23 cellular contexts compared by ENCODE assay signal in the genomic region with DNA sequence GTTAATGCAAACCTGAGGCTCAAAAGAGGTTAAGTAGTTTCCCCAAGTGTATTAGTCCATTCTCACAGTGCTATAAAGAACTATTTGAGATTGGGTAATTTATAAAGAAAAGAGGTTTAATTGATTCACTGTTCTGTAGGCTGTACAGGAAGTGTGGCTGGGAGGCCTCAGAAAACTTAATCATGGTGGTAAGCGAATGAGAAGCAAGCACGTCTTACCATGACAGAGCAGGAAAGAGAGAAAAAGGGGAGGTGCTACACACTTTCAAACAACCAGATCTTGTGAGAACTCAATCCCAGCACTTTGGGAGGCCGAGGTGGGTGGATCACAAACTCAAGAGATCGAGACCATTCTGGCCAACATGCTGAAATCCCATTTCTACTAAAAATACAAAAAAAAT. TPM values are rescaled to one million over a fixed set of nuclear protein-coding genes. Genes with fewer than 3 reads are reported as not detected.
A peak's percentile ranks its signal among the peaks of the same experiment; 100 is the strongest.
DNase-seq lines count a peak whose midpoint lies in the region; ATAC-seq and TF ChIP-seq lines count a peak whose summit lies in the region.
"Had no signal": no experiment of that assay in that cellular context is flagged by ENCODE, and none has a peak within 500 bp of the region (broad histone marks: within the 10 kb centered on the region; RNA-seq: fewer than 3 reads in every experiment).

No MANE protein-coding gene starts in this region.

- no peak overlapping the region for H3K27ac Mint-ChIP-seq in activated CD8-positive, alpha-beta T cell treated with anti-CD3 and anti-CD28 coated beads for 36 hours
- H3K27ac Mint-ChIP-seq in activated CD8-positive, alpha-beta T cell treated with anti-CD3 and anti-CD28 coated beads, Interleukin-2, amount 10 ng/mL, durations not matched to agents 7 days and 5 days = no peak overlapping the region
- no peak overlapping the region for H3K27ac Mint-ChIP-seq in activated T-helper 17 cell treated with anti-CD3 and anti-CD28 coated beads, Interleukin-2, amount 50 U/mL, for 72 hours
- H3K27ac Mint-ChIP-seq: CD14-positive monocyte; CD4-positive, alpha-beta memory T cell; CD4-positive, CD25-positive, alpha-beta regulatory T cell; CD8-positive, alpha-beta memory T cell had no signal

- no peaks in the 10 kb centered on the region for H3K36me3 Mint-ChIP-seq in activated CD8-positive, alpha-beta T cell treated with anti-CD3 and anti-CD28 coated beads for 36 hours (ENCODE audit: low read depth)
- no peaks in the 10 kb centered on the region for H3K36me3 Mint-ChIP-seq in activated CD8-positive, alpha-beta T cell treated with anti-CD3 and anti-CD28 coated beads, Interleukin-2, amount 10 ng/mL, durations not matched to agents 7 days and 5 days (ENCODE audit: low read depth)
- H3K36me3 Mint-ChIP-seq in activated T-helper 17 cell treated with anti-CD3 and anti-CD28 coated beads, Interleukin-2, amount 50 U/mL, for 72 hours (ENCODE audit: low read depth) = no peaks in the 10 kb centered on the region
- H3K36me3 Mint-ChIP-seq: CD14-positive monocyte; CD4-positive, alpha-beta memory T cell; CD4-positive, CD25-positive, alpha-beta regulatory T cell; CD8-positive, alpha-beta memory T cell had no signal

- ATAC-seq in activated CD8-positive, alpha-beta T cell treated with anti-CD3 and anti-CD28 coated beads for 36 hours = peak; percentile 58
- no peak for ATAC-seq in activated CD8-positive, alpha-beta T cell treated with anti-CD3 and anti-CD28 coated beads, Interleukin-2, amount 10 ng/mL, durations not matched to agents 7 days and 5 days
- ATAC-seq in DND-41 (ENCODE audit: insufficient read depth, low read depth) = peak; percentile 62; the same call in 2 of the 3 replicates
- peak; percentile 69 for ATAC-seq in activated T-helper 17 cell treated with anti-CD3 and anti-CD28 coated beads, Interleukin-2, amount 50 U/mL, for 72 hours (replicated peaks)
- ATAC-seq in GM21529 (IDR thresholded peaks at IDR 0.05; ENCODE audit: unreplicated experiment) = no peak

- no peak overlapping the region for H3K9ac ChIP-seq in DND-41 (ENCODE audit: low read depth, low read length)
- H3K9ac ChIP-seq: BLaER1 had no signal

- H3K36me3 ChIP-seq in A673 (ENCODE audit: insufficient read depth, low read length, poor library complexity, severe bottlenecking) (no peaks in the 10 kb centered on the region), DND-41 (ENCODE audit: insufficient read depth, low read length) (no peaks in the 10 kb centered on the region)
- H3K36me3 ChIP-seq: BE2C, BLaER1 had no signal

- no peak overlapping the region for H3K4me3 Mint-ChIP-seq in activated CD8-positive, alpha-beta T cell treated with anti-CD3 and anti-CD28 coated beads for 36 hours
- no peak overlapping the region for H3K4me3 Mint-ChIP-seq in activated CD8-positive, alpha-beta T cell treated with anti-CD3 and anti-CD28 coated beads, Interleukin-2, amount 10 ng/mL, durations not matched to agents 7 days and 5 days
- no peak overlapping the region for H3K4me3 Mint-ChIP-seq in activated T-helper 17 cell treated with anti-CD3 and anti-CD28 coated beads, Interleukin-2, amount 50 U/mL, for 72 hours
- H3K4me3 Mint-ChIP-seq: CD14-positive monocyte; CD4-positive, alpha-beta memory T cell; CD4-positive, CD25-positive, alpha-beta regulatory T cell; CD8-positive, alpha-beta memory T cell had no signal

- TF ChIP-seq CTCF in activated CD8-positive, alpha-beta T cell treated with anti-CD3 and anti-CD28 coated beads for 36 hours (IDR thresholded peaks at IDR 0.05) = no peak
- TF ChIP-seq CTCF in A673 (conservative IDR thresholded peaks at IDR 0.05; ENCODE audit: low read depth, low read length) (no peak), DND-41 (IDR thresholded peaks at IDR 0.05; ENCODE audit: borderline replicate concordance, extremely low read depth, low read length, poor library complexity, severe bottlenecking) (no peak)

- POLR2A ChIA-PET in activated CD8-positive, alpha-beta T cell treated with anti-CD3 and anti-CD28 coated beads for 36 hours (lab: Charles Lee) = no interaction called here
- POLR2A ChIA-PET in activated CD8-positive, alpha-beta T cell treated with anti-CD3 and anti-CD28 coated beads, Interleukin-2, amount 10 ng/mL, durations not matched to agents 7 days and 5 days (lab: Charles Lee) = no interaction called here
- POLR2A ChIA-PET in A673 (lab: Charles Lee; ENCODE audit: low non-redundant PET) = no interaction called here

- no peaks in the 10 kb centered on the region for H3K9me3 Mint-ChIP-seq in activated CD8-positive, alpha-beta T cell treated with anti-CD3 and anti-CD28 coated beads for 36 hours
- H3K9me3 Mint-ChIP-seq in activated CD8-positive, alpha-beta T cell treated with anti-CD3 and anti-CD28 coated beads, Interleukin-2, amount 10 ng/mL, durations not matched to agents 7 days and 5 days (ENCODE audit: insufficient read depth) = no peaks in the 10 kb centered on the region
- H3K9me3 Mint-ChIP-seq in activated T-helper 17 cell treated with anti-CD3 and anti-CD28 coated beads, Interleukin-2, amount 50 U/mL, for 72 hours = no peaks in the 10 kb centered on the region

- intact Hi-C loops in activated CD8-positive, alpha-beta T cell treated with anti-CD3 and anti-CD28 coated beads for 36 hours (cut with micrococcal nuclease) = no loop called here
- intact Hi-C loops in A673 (cut with micrococcal nuclease; ENCODE audit: unreplicated experiment) = no loop called here

- BruUV-seq in A673 (replicated peaks; lab: Mats Ljungman, UMichigan) = no TSS peak

- no peak overlapping the region for H2AFZ ChIP-seq in DND-41 (ENCODE audit: low read depth, low read length)

- H3K4me1 Mint-ChIP-seq in activated CD8-positive, alpha-beta T cell treated with anti-CD3 and anti-CD28 coated beads for 36 hours (ENCODE audit: low read depth) = peaks cover 15% of the 10 kb centered on the region
- H3K4me1 Mint-ChIP-seq in activated CD8-positive, alpha-beta T cell treated with anti-CD3 and anti-CD28 coated beads, Interleukin-2, amount 10 ng/mL, durations not matched to agents 7 days and 5 days (ENCODE audit: low read depth) = peaks cover 11% of the 10 kb centered on the region
- H3K4me1 Mint-ChIP-seq in activated T-helper 17 cell treated with anti-CD3 and anti-CD28 coated beads, Interleukin-2, amount 50 U/mL, for 72 hours = peaks cover 8% of the 10 kb centered on the region

- H3K4me2 ChIP-seq in DND-41 (ENCODE audit: insufficient read depth, low read length) = no peak overlapping the region
- H3K4me2 ChIP-seq: BLaER1 had no signal

- no peaks in the 10 kb centered on the region for H4K20me1 ChIP-seq in DND-41 (ENCODE audit: insufficient read depth, low read length)
- H4K20me1 ChIP-seq: BLaER1 had no signal

- CTCF ChIA-PET in activated CD8-positive, alpha-beta T cell treated with anti-CD3 and anti-CD28 coated beads for 36 hours (lab: Charles Lee) = no interaction called here
- CTCF ChIA-PET in activated CD8-positive, alpha-beta T cell treated with anti-CD3 and anti-CD28 coated beads, Interleukin-2, amount 10 ng/mL, durations not matched to agents 7 days and 5 days (lab: Charles Lee) = no interaction called here
- CTCF ChIA-PET in A673 (lab: Charles Lee) = no interaction called here

- no peak overlapping the region for H3K27ac ChIP-seq in A673 (ENCODE audit: low read depth, low read length, poor library complexity, severe bottlenecking)
- H3K27ac ChIP-seq in DND-41 (ENCODE audit: low read length) = no peak overlapping the region
- H3K27ac ChIP-seq: BLaER1 had no signal

- H3K9me3 ChIP-seq in A673 (ENCODE audit: low read depth, low read length, poor library complexity, severe bottlenecking) (no peaks in the 10 kb centered on the region), DND-41 (ENCODE audit: insufficient read depth, low read length, severe bottlenecking) (no peaks in the 10 kb centered on the region)
- H3K9me3 ChIP-seq: BE2C, BLaER1 had no signal

- no peaks in the 10 kb centered on the region for H3K79me2 ChIP-seq in DND-41 (ENCODE audit: insufficient read depth, low read length)

- H3K4me3 ChIP-seq in A673 (ENCODE audit: low read depth, low read length, poor library complexity, severe bottlenecking) (no peak overlapping the region), DND-41 (ENCODE audit: low read depth in 1 of 2, low read length in 2 of 2) (no peak overlapping the region)
- H3K4me3 ChIP-seq: BLaER1 had no signal

- H3K27me3 Mint-ChIP-seq in activated CD8-positive, alpha-beta T cell treated with anti-CD3 and anti-CD28 coated beads for 36 hours = peaks cover 18% of the 10 kb centered on the region
- H3K27me3 Mint-ChIP-seq in activated CD8-positive, alpha-beta T cell treated with anti-CD3 and anti-CD28 coated beads, Interleukin-2, amount 10 ng/mL, durations not matched to agents 7 days and 5 days (ENCODE audit: low read depth) = peaks cover 6% of the 10 kb centered on the region
- peaks cover 16% of the 10 kb centered on the region for H3K27me3 Mint-ChIP-seq in activated T-helper 17 cell treated with anti-CD3 and anti-CD28 coated beads, Interleukin-2, amount 50 U/mL, for 72 hours

- H3K4me1 ChIP-seq in A673 (ENCODE audit: insufficient read depth, low read length, poor library complexity, severe bottlenecking) = no peaks in the 10 kb centered on the region
- H3K4me1 ChIP-seq in DND-41 (ENCODE audit: insufficient read depth, low read length) = no peaks in the 10 kb centered on the region
- H3K4me1 ChIP-seq: BE2C had no signal

- no peaks in the 10 kb centered on the region for H3K27me3 ChIP-seq in A673 (replicated peaks; ENCODE audit: insufficient read depth, low read depth, low read length, poor library complexity)
- peaks cover 13% of the 10 kb centered on the region for H3K27me3 ChIP-seq in DND-41 (ENCODE audit: insufficient read depth, low read length, poor library complexity)
- H3K27me3 ChIP-seq: BE2C, BLaER1 had no signal

- no peak for DNase-seq in activated CD8-positive, alpha-beta T cell treated with anti-CD3 and anti-CD28 coated beads for 36 hours
- DNase-seq in activated CD8-positive, alpha-beta T cell treated with anti-CD3 and anti-CD28 coated beads, Interleukin-2, amount 10 ng/mL, durations not matched to agents 7 days and 5 days = no peak
- DNase-seq in A673 (ENCODE audit: low spot score) (peak; percentile 12), DND-41 (no peak), mesenteric fat pad (ENCODE audit: low spot score) (no peak), kidney tubule cell (ENCODE audit: low spot score) (no peak)
- DNase-seq: 8988T; AML-193; BE2C; C1 segment of cervical spinal cord; CD4-positive, alpha-beta memory T cell; CD8-positive, alpha-beta memory T cell; COR-L47; DMS 273 treated with DMSO at 0.1 percent for 48 hours; DMS153; DMS53; DMS79; GF-D8 had no signal

RNA-seq across cellular contexts. Expression of gene RXRG, which starts 38.5 kb away (rescaled TPM):
- not detected for total RNA-seq in activated CD8-positive, alpha-beta T cell treated with anti-CD3 and anti-CD28 coated beads for 36 hours
- total RNA-seq in activated CD8-positive, alpha-beta T cell treated with anti-CD3 and anti-CD28 coated beads, Interleukin-2, amount 10 ng/mL, durations not matched to agents 7 days and 5 days = not detected
- total RNA-seq in A673 (2021) (not detected in 2 replicates), mesenteric fat pad (1.4 TPM)
- total RNA-seq in activated T-helper 17 cell treated with anti-CD3 and anti-CD28 coated beads, Interleukin-2, amount 50 U/mL, for 72 hours = not detected
- total RNA-seq: CD4-positive, alpha-beta memory T cell; CD4-positive, CD25-positive, alpha-beta regulatory T cell; CD8-positive, alpha-beta memory T cell had no signal

Comparison
In these comparisons a context has a peak if more than half of its experiments do, and no peak if none do; other contexts are left out.
1. ATAC-seq: peak in activated CD8-positive, alpha-beta T cell treated with anti-CD3 and anti-CD28 coated beads for 36 hours (single experiment), DND-41 (single experiment) and activated T-helper 17 cell treated with anti-CD3 and anti-CD28 coated beads, Interleukin-2, amount 50 U/mL, for 72 hours (single experiment); none in activated CD8-positive, alpha-beta T cell treated with anti-CD3 and anti-CD28 coated beads, Interleukin-2, amount 10 ng/mL, durations not matched to agents 7 days and 5 days (single experiment) and GM21529 (single experiment).